Comparison of ENCODE assay signal across 4 cellular contexts in genomic region chr4:26017961-26018700, GRCh38.
A peak's percentile ranks its signal among the peaks of the same experiment; 100 is the strongest.
DNase-seq lines count a peak whose midpoint lies in the region; ATAC-seq, FAIRE-seq and TF ChIP-seq lines count a peak whose summit lies in the region.
"Not testable (repeated sequence)": the region's sequence is repeated elsewhere in the genome, so short reads cannot be mapped to it uniquely, and the experiment has no call there.

No MANE protein-coding gene starts in this region.

- not testable (repeated sequence) for H2AK5ac ChIP-seq in IMR-90 (ENCODE audit: low read depth, low read length)

- H3K27me3 Mint-ChIP-seq in activated T-helper 2 cell treated with anti-CD3 and anti-CD28 coated beads, Interferon-gamma antibody, Interleukin-2, Interleukin-4, amounts not matched to agents 10 μg/mL and 5 μg/mL and 100 μg/mL, durations not matched to agents 14 hours and 24 hours and 36 hours (ENCODE audit: low read depth): not testable (repeated sequence)
- peaks cover 19% of the 10 kb centered on the region for H3K27me3 Mint-ChIP-seq in type B pancreatic cell

- H3K56ac ChIP-seq in IMR-90 (ENCODE audit: extremely low read depth, insufficient read depth, low read length): not testable (repeated sequence)

- not testable (repeated sequence) for H3K4me2 ChIP-seq in IMR-90 (ENCODE audit: low read depth, low read length)

- H3K9me3 ChIP-seq in IMR-90 (ENCODE audit: control insufficient read depth, insufficient read depth, low read length): not testable (repeated sequence)

- not testable (repeated sequence) for H3K36me3 Mint-ChIP-seq in activated T-helper 2 cell treated with anti-CD3 and anti-CD28 coated beads, Interferon-gamma antibody, Interleukin-2, Interleukin-4, amounts not matched to agents 10 μg/mL and 5 μg/mL and 100 μg/mL, durations not matched to agents 14 hours and 24 hours and 36 hours (ENCODE audit: low read depth); type B pancreatic cell

- H2BK120ac ChIP-seq in IMR-90 (ENCODE audit: low read depth, low read length): not testable (repeated sequence)

- TF ChIP-seq POLR2A in IMR-90 (IDR thresholded peaks at IDR 0.05; ENCODE audit: low read depth, low read length): not testable (repeated sequence)

- H3K79me1 ChIP-seq in IMR-90 (ENCODE audit: low read depth in 1 of 2, low read length in 2 of 2): not testable (repeated sequence)

- ATAC-seq in IMR-90 (ENCODE audit: low read depth): not testable (repeated sequence)

- H2AK9ac ChIP-seq in IMR-90 (replicated peaks; ENCODE audit: low read depth, low read length, poor library complexity): not testable (repeated sequence)

- peaks cover 15% of the 10 kb centered on the region for H3K9me1 ChIP-seq in IMR-90 (ENCODE audit: insufficient read depth, low read length)

- H3K4me1 Mint-ChIP-seq in activated T-helper 2 cell treated with anti-CD3 and anti-CD28 coated beads, Interferon-gamma antibody, Interleukin-2, Interleukin-4, amounts not matched to agents 10 μg/mL and 5 μg/mL and 100 μg/mL, durations not matched to agents 14 hours and 24 hours and 36 hours (ENCODE audit: low read depth): peaks cover 48% of the 10 kb centered on the region
- H3K4me1 Mint-ChIP-seq in type B pancreatic cell (ENCODE audit: unreplicated experiment): peaks cover 32% of the 10 kb centered on the region

- not testable (repeated sequence) for H3K14ac ChIP-seq in IMR-90 (replicated peaks; ENCODE audit: low read depth, low read length)

- H3K9me3 Mint-ChIP-seq in activated T-helper 2 cell treated with anti-CD3 and anti-CD28 coated beads, Interferon-gamma antibody, Interleukin-2, Interleukin-4, amounts not matched to agents 10 μg/mL and 5 μg/mL and 100 μg/mL, durations not matched to agents 14 hours and 24 hours and 36 hours; type B pancreatic cell: not testable (repeated sequence)

- not testable (repeated sequence) for H4K20me1 ChIP-seq in IMR-90 (ENCODE audit: insufficient read depth, low read length)

- H4K91ac ChIP-seq in IMR-90 (ENCODE audit: insufficient read depth, low read depth, low read length): not testable (repeated sequence)

- H3K23ac ChIP-seq in IMR-90 (ENCODE audit: low read depth, low read length): not testable (repeated sequence)

- CTCF ChIA-PET in IMR-90 (lab: Yijun Ruan, JAX): interaction anchor here (1.0 kb wide), 1 partner anchor 30 kb away, joined by 3 read pairs; no protein-coding TSS in a partner anchor

- DNase-seq in IMR-90; activated T-helper 2 cell treated with anti-CD3 and anti-CD28 coated beads, Interferon-gamma antibody, Interleukin-2, Interleukin-4, amounts not matched to agents 10 μg/mL and 5 μg/mL and 100 μg/mL, durations not matched to agents 14 hours and 24 hours and 36 hours (ENCODE audit: low spot score); bronchial epithelial cell (ENCODE audit: low read depth); type B pancreatic cell (ENCODE audit: extremely low spot score, unreplicated experiment): not testable (repeated sequence)

- not testable (repeated sequence) for H3K27ac ChIP-seq in IMR-90 (ENCODE audit: insufficient read depth, low read length)

- H2BK20ac ChIP-seq in IMR-90 (ENCODE audit: low read depth, low read length): not testable (repeated sequence)

- H3K18ac ChIP-seq in IMR-90 (ENCODE audit: low read depth, low read length): not testable (repeated sequence)

- intact Hi-C loops in IMR-90 (cut with micrococcal nuclease): not testable (repeated sequence)
- intact Hi-C loops in activated T-helper 2 cell treated with anti-CD3 and anti-CD28 coated beads, Interferon-gamma antibody, Interleukin-2, Interleukin-4, amounts not matched to agents 10 μg/mL and 5 μg/mL and 100 μg/mL, durations not matched to agents 14 hours and 24 hours and 36 hours (cut with micrococcal nuclease): loop anchor here (10.0 kb wide), 2 partner anchors 163 to 987 kb away; no protein-coding TSS in a partner anchor

- not testable (repeated sequence) for H2AFZ ChIP-seq in IMR-90 (replicated peaks; ENCODE audit: low read length, poor library complexity)

- not testable (repeated sequence) for H3K4me3 ChIP-seq in IMR-90 (ENCODE audit: insufficient read depth, low read depth, low read length); bronchial epithelial cell (ENCODE audit: low read depth, low read length)

- not testable (repeated sequence) for H3K27me3 ChIP-seq in IMR-90 (ENCODE audit: control insufficient read depth, insufficient read depth, low read length)
- H3K27me3 ChIP-seq in bronchial epithelial cell (ENCODE audit: control insufficient read depth, insufficient read depth, low read length): peaks cover 20% of the 10 kb centered on the region

- H3K4me1 ChIP-seq in IMR-90 (ENCODE audit: control insufficient read depth, insufficient read depth, low read length): peaks cover 26% of the 10 kb centered on the region

- not testable (repeated sequence) for H3K4me3 Mint-ChIP-seq in activated T-helper 2 cell treated with anti-CD3 and anti-CD28 coated beads, Interferon-gamma antibody, Interleukin-2, Interleukin-4, amounts not matched to agents 10 μg/mL and 5 μg/mL and 100 μg/mL, durations not matched to agents 14 hours and 24 hours and 36 hours (ENCODE audit: low read depth); type B pancreatic cell

- 83% methylated on average over 1 of the region's 6 CpGs; no CpG with 5 or more reads in 1 of the 2 experiments for WGBS in IMR-90 (ENCODE audit: extremely low coverage in 2 of 2, insufficient read length in 1 of 2), 2 experiments

- peak overlapping the region; percentile 7 for H3K27ac Mint-ChIP-seq in activated T-helper 2 cell treated with anti-CD3 and anti-CD28 coated beads, Interferon-gamma antibody, Interleukin-2, Interleukin-4, amounts not matched to agents 10 μg/mL and 5 μg/mL and 100 μg/mL, durations not matched to agents 14 hours and 24 hours and 36 hours
- peak overlapping the region; percentile 70 for H3K27ac Mint-ChIP-seq in type B pancreatic cell

- not testable (repeated sequence) for H3K36me3 ChIP-seq in IMR-90 (ENCODE audit: control insufficient read depth, insufficient read depth, low read length); bronchial epithelial cell (ENCODE audit: control insufficient read depth, insufficient read depth, low read length)

- in situ Hi-C loops in IMR-90 (cut with MboI; ENCODE audit: low sequenced_read_pairs): not testable (repeated sequence)

- TF ChIP-seq CTCF in IMR-90 (conservative IDR thresholded peaks at IDR 0.05; ENCODE audit: low read depth, low read length); bronchial epithelial cell (IDR thresholded peaks at IDR 0.05; ENCODE audit: insufficient read depth, low read length, severe bottlenecking); type B pancreatic cell (conservative IDR thresholded peaks at IDR 0.05): not testable (repeated sequence)

- POLR2A ChIA-PET in IMR-90 (lab: Charles Lee; ENCODE audit: unreplicated experiment): not testable (repeated sequence)

- BruUV-seq in IMR-90 (replicated peaks; lab: Mats Ljungman, UMichigan): not testable (repeated sequence)

- H2BK15ac ChIP-seq in IMR-90 (ENCODE audit: low read depth, low read length): 0 out of 3 replicates have a peak overlapping the region, but pooled peaks have one; percentile 14

- not testable (repeated sequence) for H4K5ac ChIP-seq in IMR-90 (ENCODE audit: low read depth, low read length)

- dilution Hi-C loops in IMR-90 (cut with HindIII; ENCODE audit: low sequenced_read_pairs, unreplicated experiment): not testable (repeated sequence)

- not testable (repeated sequence) for TF ChIP-seq RAD21 in IMR-90 (IDR thresholded peaks at IDR 0.05; ENCODE audit: low read length)

- H3K4ac ChIP-seq in IMR-90 (ENCODE audit: low read depth, low read length): not testable (repeated sequence)

- H3K9ac ChIP-seq in IMR-90 (ENCODE audit: low read depth, low read length): not testable (repeated sequence)

- FAIRE-seq in bronchial epithelial cell (lab: Jason Lieb, UNC): peak; percentile 86

- not testable (repeated sequence) for H4K8ac ChIP-seq in IMR-90 (ENCODE audit: low read depth in 2 of 2, low read length in 2 of 2)

- H2BK5ac ChIP-seq in IMR-90 (ENCODE audit: low read depth, low read length, poor library complexity, severe bottlenecking): not testable (repeated sequence)
